Comparison of ENCODE assay signal across 18 cellular contexts in the genomic region with DNA sequence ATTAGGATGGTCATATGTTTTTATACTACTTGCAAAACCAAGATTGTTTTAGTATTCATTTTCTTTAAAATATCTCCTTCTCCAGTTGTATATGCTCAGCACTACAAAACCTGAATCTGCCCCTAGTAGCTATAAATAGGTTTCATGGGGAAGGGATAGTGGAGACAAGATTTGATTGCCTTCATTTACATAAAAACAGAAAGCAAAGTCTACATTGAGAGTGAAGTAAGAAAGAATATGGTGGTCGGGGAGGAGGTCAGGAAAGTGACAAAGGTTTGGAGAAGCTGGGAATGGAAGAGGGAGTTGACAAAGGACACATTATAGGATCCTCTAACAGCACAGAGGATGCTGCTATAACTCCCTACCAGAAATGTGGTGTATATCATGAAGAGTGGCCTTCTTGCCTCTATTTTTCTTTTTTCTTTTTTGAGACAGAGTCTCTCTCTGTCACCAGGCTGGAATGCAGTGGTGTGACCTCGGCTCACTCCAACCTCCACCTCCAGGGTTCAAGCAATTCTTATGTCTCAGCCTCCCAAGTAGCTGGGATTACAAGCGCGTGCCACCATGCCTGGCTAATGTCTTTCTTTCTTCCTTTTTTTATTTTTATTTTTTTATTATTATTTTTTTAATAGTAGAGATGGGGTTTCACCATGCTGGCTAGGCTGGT. TPM values are rescaled to one million over a fixed set of nuclear protein-coding genes. Genes with fewer than 3 reads are reported as not detected.
A peak's percentile ranks its signal among the peaks of the same experiment; 100 is the strongest.
DNase-seq lines count a peak whose midpoint lies in the region; ATAC-seq, FAIRE-seq and TF ChIP-seq lines count a peak whose summit lies in the region.
"Had no signal": no experiment of that assay in that cellular context is flagged by ENCODE, and none has a peak within 500 bp of the region (broad histone marks: within the 10 kb centered on the region; RNA-seq: fewer than 3 reads in every experiment).

No MANE protein-coding gene starts in this region.

- WGBS in SK-N-SH (ENCODE audit: low lambda C conversion rate) = 57% methylated on average over 4 of the region's 4 CpGs
- 82% methylated on average over 3 of the region's 4 CpGs for WGBS in right lobe of liver (ENCODE audit: insufficient coverage, low coverage, low lambda C conversion rate, missing lambda C conversion rate)

- no peak overlapping the region for H3K27ac Mint-ChIP-seq in GM23338
- H3K27ac Mint-ChIP-seq in type B pancreatic cell = peak overlapping the region; percentile 13
- H3K27ac Mint-ChIP-seq: activated CD4-positive, alpha-beta T cell treated with anti-CD3 and anti-CD28 coated beads, Interleukin-2, amount 10 ng/mL, durations not matched to agents 24 days and 14 days had no signal

- H3K27ac ChIP-seq in GM23338 (ENCODE audit: low read depth) (peak overlapping the region; percentile 37), SK-N-SH (ENCODE audit: low read depth in 2 of 2, low read length in 1 of 2) (peak overlapping the region in 1 of 2 experiments; percentile 51; a peak in 2 of 4 replicates), keratinocyte (ENCODE audit: control insufficient read depth, insufficient read depth, low read length) (no peak overlapping the region), right lobe of liver (no peak overlapping the region)
- H3K27ac ChIP-seq: colonic mucosa, foreskin keratinocyte, transverse colon had no signal

- no peaks in the 10 kb centered on the region for H3F3A ChIP-seq in GM23338 (replicated peaks; ENCODE audit: low read depth)
- H3F3A ChIP-seq in SK-N-SH (replicated peaks; ENCODE audit: insufficient read depth) = no peaks in the 10 kb centered on the region

- 0 out of 2 replicates have a peak overlapping the region, but pooled peaks have one; percentile 8 for H3K9ac ChIP-seq in SK-N-SH
- no peak overlapping the region for H3K9ac ChIP-seq in keratinocyte (ENCODE audit: control insufficient read depth, extremely low read depth, insufficient read depth, low read length)

- TF ChIP-seq EP300 in SK-N-SH (IDR thresholded peaks at IDR 0.05; ENCODE audit: borderline replicate concordance in 1 of 2, low read depth in 1 of 2, low read length in 1 of 2) = no peak

- POLR2A ChIA-PET in SK-N-SH (lab: Yijun Ruan, JAX) = no interaction called here

- H4K20me1 ChIP-seq in GM23338 (replicated peaks; ENCODE audit: insufficient read depth) = no peaks in the 10 kb centered on the region
- H4K20me1 ChIP-seq in SK-N-SH (ENCODE audit: insufficient read depth) = no peaks in the 10 kb centered on the region
- no peaks in the 10 kb centered on the region for H4K20me1 ChIP-seq in keratinocyte (ENCODE audit: control insufficient read depth, extremely low read depth, insufficient read depth, low read length)

- H3K79me2 ChIP-seq in GM23338 (replicated peaks; ENCODE audit: insufficient read depth) (no peaks in the 10 kb centered on the region), SK-N-SH (ENCODE audit: insufficient read depth) (no peaks in the 10 kb centered on the region), keratinocyte (ENCODE audit: control insufficient read depth, insufficient read depth, low read length) (no peaks in the 10 kb centered on the region)

- H3K27me3 Mint-ChIP-seq in GM23338 (ENCODE audit: insufficient read depth, low read depth, poor library complexity) (peaks cover 2% of the 10 kb centered on the region), type B pancreatic cell (no peaks in the 10 kb centered on the region)

- no peaks in the 10 kb centered on the region for H3K27me3 ChIP-seq in GM23338 (ENCODE audit: insufficient read depth)
- H3K27me3 ChIP-seq in SK-N-SH (ENCODE audit: insufficient read depth) = no peaks in the 10 kb centered on the region
- H3K27me3 ChIP-seq in keratinocyte (ENCODE audit: control insufficient read depth, extremely low read depth, insufficient read depth, low read length) = no peaks in the 10 kb centered on the region
- no peaks in the 10 kb centered on the region for H3K27me3 ChIP-seq in right lobe of liver
- H3K27me3 ChIP-seq: colonic mucosa, foreskin keratinocyte, transverse colon had no signal

- no peaks in the 10 kb centered on the region for H3K9me2 ChIP-seq in GM23338 (ENCODE audit: insufficient read depth)
- H3K9me2 ChIP-seq in SK-N-SH = no peaks in the 10 kb centered on the region

- H3K4me3 ChIP-seq in GM23338 (no peak overlapping the region), SK-N-SH (ENCODE audit: low read depth in 2 of 2, low read length in 1 of 2) (no peak overlapping the region), keratinocyte (ENCODE audit: control insufficient read depth in 2 of 3, extremely low read depth in 1 of 3, insufficient read depth in 2 of 3, low read depth in 1 of 3, low read length in 3 of 3) (no peak overlapping the region), right lobe of liver (no peak overlapping the region)
- H3K4me3 ChIP-seq: colonic mucosa, transverse colon had no signal

- H3K4me3 Mint-ChIP-seq in GM23338 = no peak overlapping the region
- H3K4me3 Mint-ChIP-seq in type B pancreatic cell = no peak overlapping the region
- H3K4me3 Mint-ChIP-seq: activated CD4-positive, alpha-beta T cell treated with anti-CD3 and anti-CD28 coated beads, Interleukin-2, amount 10 ng/mL, durations not matched to agents 24 days and 14 days had no signal

- intact Hi-C loops in right lobe of liver (cut with DNase I) = no loop called here

- TF ChIP-seq POLR2A in right lobe of liver (IDR thresholded peaks at IDR 0.05) = no peak

- dilution Hi-C loops in keratinocyte (cut with MboI; ENCODE audit: extremely low pct_ligation_motif_present, low sequenced_read_pairs) = no loop called here

- CTCF ChIA-PET in SK-N-SH (lab: Yijun Ruan, JAX) = interaction anchor here (1.8 kb wide), 1 partner anchor 54 kb away, joined by 4 read pairs; no protein-coding TSS in a partner anchor

- no peaks in the 10 kb centered on the region for H3K36me3 Mint-ChIP-seq in GM23338 (ENCODE audit: low read depth)
- peaks cover 6% of the 10 kb centered on the region for H3K36me3 Mint-ChIP-seq in type B pancreatic cell

- H3K9me1 ChIP-seq in keratinocyte (ENCODE audit: control insufficient read depth, extremely low read depth, insufficient read depth, low read length) = no peaks in the 10 kb centered on the region

- TF ChIP-seq CTCF in GM23338 (conservative IDR thresholded peaks at IDR 0.05; ENCODE audit: low read depth in 2 of 2) (no peak), SK-N-SH (IDR thresholded peaks at IDR 0.05) (no peak), keratinocyte (optimal IDR thresholded peaks at IDR 0.05 in 1 of 3, IDR thresholded peaks at IDR 0.05 in 1 of 3, conservative IDR thresholded peaks at IDR 0.05 in 1 of 3; ENCODE audit: extremely low read depth in 1 of 3, insufficient read depth in 2 of 3, low read length in 3 of 3) (no peak), type B pancreatic cell (conservative IDR thresholded peaks at IDR 0.05) (no peak), right lobe of liver (IDR thresholded peaks at IDR 0.05) (no peak)

- peaks cover 17% of the 10 kb centered on the region for H3K4me1 Mint-ChIP-seq in GM23338
- H3K4me1 Mint-ChIP-seq in type B pancreatic cell (ENCODE audit: unreplicated experiment) = no peaks in the 10 kb centered on the region
- H3K4me1 Mint-ChIP-seq: activated CD4-positive, alpha-beta T cell treated with anti-CD3 and anti-CD28 coated beads, Interleukin-2, amount 10 ng/mL, durations not matched to agents 24 days and 14 days had no signal

- peaks cover 15% of the 10 kb centered on the region for H3K4me1 ChIP-seq in GM23338 (ENCODE audit: insufficient read depth)
- peaks cover 0 to 9% of the 10 kb centered on the region in 2 experiments; a peak in 1 of 4 replicates for H3K4me1 ChIP-seq in SK-N-SH (ENCODE audit: control insufficient read depth in 1 of 2, insufficient read depth in 2 of 2, low read depth in 1 of 2, low read length in 1 of 2)
- no peaks in the 10 kb centered on the region for H3K4me1 ChIP-seq in keratinocyte (ENCODE audit: control insufficient read depth, extremely low read depth, insufficient read depth, low read length)
- H3K4me1 ChIP-seq in right lobe of liver = no peaks in the 10 kb centered on the region
- H3K4me1 ChIP-seq: colonic mucosa, foreskin keratinocyte, transverse colon had no signal

- peaks cover 9% of the 10 kb centered on the region; the same call in 2 of the 3 replicates for H3K9me3 Mint-ChIP-seq in GM23338
- H3K9me3 Mint-ChIP-seq in type B pancreatic cell = peaks cover 8% of the 10 kb centered on the region
- H3K9me3 Mint-ChIP-seq: activated CD4-positive, alpha-beta T cell treated with anti-CD3 and anti-CD28 coated beads, Interleukin-2, amount 10 ng/mL, durations not matched to agents 24 days and 14 days had no signal

- H3K36me3 ChIP-seq in GM23338 (ENCODE audit: insufficient read depth) = no peaks in the 10 kb centered on the region
- no peaks in the 10 kb centered on the region for H3K36me3 ChIP-seq in SK-N-SH (replicated peaks in 1 of 2; ENCODE audit: control insufficient read depth in 1 of 2, insufficient read depth in 2 of 2, low read length in 1 of 2)
- no peaks in the 10 kb centered on the region for H3K36me3 ChIP-seq in keratinocyte (ENCODE audit: control insufficient read depth in 2 of 2, extremely low read depth in 1 of 2, insufficient read depth in 2 of 2, low read length in 2 of 2)
- no peaks in the 10 kb centered on the region for H3K36me3 ChIP-seq in right lobe of liver
- H3K36me3 ChIP-seq: colonic mucosa, transverse colon had no signal

- ATAC-seq in GM23338 (no peak), right lobe of liver (no peak)
- ATAC-seq: foreskin keratinocyte; right cardiac atrium; stimulated activated naive CD8-positive, alpha-beta T cell treated with anti-CD3 and anti-CD28 coated beads, Interleukin-15, Interleukin-2, amounts not matched to agents 100 U/mL and 50 U/mL, for 24 hours had no signal

- H2AFZ ChIP-seq in GM23338 = peak overlapping the region; percentile 14; the same call in 1 of the 2 replicates
- H2AFZ ChIP-seq in SK-N-SH (ENCODE audit: low read depth) = peak overlapping the region; percentile 69; the same call in 1 of the 2 replicates
- H2AFZ ChIP-seq in keratinocyte (ENCODE audit: control insufficient read depth, low read length) = no peak overlapping the region

- peak; percentile 43 for FAIRE-seq in keratinocyte (lab: Jason Lieb, UNC)
- FAIRE-seq: G401.6 had no signal

- DNase-seq in GM23338 (ENCODE audit: low spot score) (no peak), SK-N-SH (no peak), keratinocyte (ENCODE audit: low read depth, low spot score) (no peak), type B pancreatic cell (ENCODE audit: extremely low spot score, unreplicated experiment) (no peak), right lobe of liver (no peak), NCI-H2029 (lab: John Stamatoyannopoulos, UW) (no peak), mesenteric fat pad (ENCODE audit: low spot score) (no peak)
- DNase-seq: activated CD4-positive, alpha-beta T cell treated with anti-CD3 and anti-CD28 coated beads, Interleukin-2, amount 10 ng/mL, durations not matched to agents 24 days and 14 days; activated naive CD4-positive, alpha-beta T cell treated with Interleukin-2 at 50 U/mL for 16 hours; AML-193; colonic mucosa; occipital lobe; OCI-M1; right cardiac atrium; stimulated activated naive CD8-positive, alpha-beta T cell treated with anti-CD3 and anti-CD28 coated beads, Interleukin-15, Interleukin-2, amounts not matched to agents 100 U/mL and 50 U/mL, for 24 hours; transverse colon had no signal

- TF ChIP-seq RAD21 in SK-N-SH (IDR thresholded peaks at IDR 0.05; ENCODE audit: low read length) = no peak

- H3K4me2 ChIP-seq in GM23338 = peak overlapping the region; percentile 20; the same call in 1 of the 2 replicates
- peak overlapping the region; percentile 33; the same call in 1 of the 2 replicates for H3K4me2 ChIP-seq in SK-N-SH
- no peak overlapping the region for H3K4me2 ChIP-seq in keratinocyte (ENCODE audit: control insufficient read depth, extremely low read depth, insufficient read depth, low read depth, low read length)

- H3K9me3 ChIP-seq in SK-N-SH (peaks cover 5% of the 10 kb centered on the region; the same call in 1 of the 2 replicates), keratinocyte (ENCODE audit: control insufficient read depth, low read depth, low read length) (no peaks in the 10 kb centered on the region), right lobe of liver (no peaks in the 10 kb centered on the region)
- H3K9me3 ChIP-seq: colonic mucosa, transverse colon had no signal

RNA-seq across cellular contexts. Expression of a gene that starts 6.6 kb away (rescaled TPM):
- total RNA-seq in GM23338 (2014; rRNA removed; shearing (Covaris generic)) = 61.7 and 73.8 TPM in 2 replicates
- polyA plus RNA-seq in GM23338 (2016; fragmentation: Nextera tagmentation; extraction: Ambion mirVana) (26.8 and 29.1 TPM in 2 replicates), SK-N-SH (2012; rRNA removed) (13.7 and 15.3 TPM in 2 replicates), keratinocyte (9.9 to 13.0 TPM (median 12.8 TPM) in 3 replicates)
- polyA plus RNA-seq in SK-N-SH (2012; cell fraction: cytosol; rRNA removed) = 8.7 and 10.2 TPM in 2 replicates
- polyA plus RNA-seq in SK-N-SH (2012; cell fraction: nucleus; rRNA removed) = 25.5 and 41.7 TPM in 2 replicates
- polyA plus RNA-seq in keratinocyte (2011; ENCODE audit: low read depth) = 13.1 TPM
- 3.9 and 5.5 TPM in 2 replicates for polyA plus RNA-seq in keratinocyte (2011; cell fraction: cytosol; rRNA removed)
- 31.9 and 34.2 TPM in 2 replicates for polyA plus RNA-seq in keratinocyte (2011; cell fraction: nucleus; rRNA removed)
- 5.1 and 9.2 TPM in 2 replicates for polyA plus RNA-seq in keratinocyte (2012; ENCODE audit: low replicate concordance)
- 48.1 to 57.1 TPM (median 54.9 TPM) in 3 replicates for polyA minus RNA-seq in keratinocyte
- polyA minus RNA-seq in keratinocyte (2011; cell fraction: cytosol; rRNA and poly(A)+ RNA removed) = 12.1 TPM
- 63.8 and 91.2 TPM in 2 replicates for polyA minus RNA-seq in keratinocyte (2011; cell fraction: nucleus; rRNA and poly(A)+ RNA removed)
- total RNA-seq in type B pancreatic cell (ENCODE audit: low replicate concordance) (57.7 and 64.0 TPM in 2 replicates), right lobe of liver (10 to 100 TPM; 19.9 to 32.5 (median 22.2) TPM), mesenteric fat pad (31.6 TPM)
